ENCODE assay signal across 7 cellular contexts in genomic region chr7:74094224-74095095, GRCh38. TPM values are rescaled to one million over a fixed set of nuclear protein-coding genes. Genes with fewer than 3 reads are reported as not detected.
DNase-seq lines count a peak whose midpoint lies in the region; ATAC-seq, FAIRE-seq and TF ChIP-seq lines count a peak whose summit lies in the region.

No MANE protein-coding gene starts in this region.

- H3K36me3 ChIP-seq in RWPE2 (ENCODE audit: low read depth) (peaks cover 26% of the 10 kb centered on the region), pancreas (no peaks in the 10 kb centered on the region), tibial artery (peaks cover 0 to 15% (median 14%) of the 10 kb centered on the region in 3 donors)

- DNase-seq in RWPE2 (ENCODE audit: low spot score) (peak; percentile 88), activated gamma-delta T cell treated with Interleukin-2 at 50 U/mL for 16 hours (peak; percentile 79), glomerular visceral epithelial cell (ENCODE audit: extremely low spot score) (peak; percentile 95), pancreas (peak in 4 of 6 donors; percentile 36 to 66 (median 60)), tibial artery (peak; percentile 90 to 91)

- no peak overlapping the region for H3K4me3 ChIP-seq in RWPE2 (ENCODE audit: severe bottlenecking)
- H3K4me3 ChIP-seq in pancreas: peak overlapping the region in 3 of 4 donors; percentile 7 to 43 (median 21)
- H3K4me3 ChIP-seq in tibial artery: peak overlapping the region; percentile 42 to 48

- 56 to 63% methylated on average over 32 of the region's 32 CpGs for WGBS in pancreas, 2 donors

- intact Hi-C loops in pancreas (cut with DNase I): no loop called here
- intact Hi-C loops in tibial artery (cut with DNase I; ENCODE audit: low total_unique reads): no loop called here

- TF ChIP-seq CTCF in RWPE2 (IDR thresholded peaks at IDR 0.05; ENCODE audit: poor library complexity, severe bottlenecking): no peak
- no peak for TF ChIP-seq CTCF in pancreas (IDR thresholded peaks at IDR 0.05)
- no peak for TF ChIP-seq CTCF in tibial artery (IDR thresholded peaks at IDR 0.05)

- H3K4me1 ChIP-seq in RWPE2 (ENCODE audit: insufficient read depth, poor library complexity, severe bottlenecking): peaks cover 22% of the 10 kb centered on the region
- no peaks in the 10 kb centered on the region for H3K4me1 ChIP-seq in pancreas
- H3K4me1 ChIP-seq in tibial artery: peaks cover 6 to 33% (median 28%) of the 10 kb centered on the region in 4 donors

- H3K9me3 ChIP-seq in RWPE2 (ENCODE audit: severe bottlenecking) (peaks cover 9% of the 10 kb centered on the region), pancreas (no peaks in the 10 kb centered on the region), tibial artery (no peaks in the 10 kb centered on the region)

- H3K27me3 ChIP-seq in RWPE2 (ENCODE audit: insufficient read depth, poor library complexity, severe bottlenecking) (no peaks in the 10 kb centered on the region), pancreas (no peaks in the 10 kb centered on the region), tibial artery (no peaks in the 10 kb centered on the region)

- ATAC-seq in GM18520 (IDR thresholded peaks at IDR 0.05; ENCODE audit: unreplicated experiment) (peak; percentile 45), HG03039 (IDR thresholded peaks at IDR 0.05; ENCODE audit: unreplicated experiment) (peak; percentile 37), RWPE2 (ENCODE audit: low read depth) (peak; percentile 84), pancreas (peak; percentile 51 to 90 (median 76))

- FAIRE-seq in pancreas (lab: Jason Lieb, UNC): no peak

- peak overlapping the region; percentile 86 for H3K27ac ChIP-seq in RWPE2 (ENCODE audit: poor library complexity, severe bottlenecking)
- H3K27ac ChIP-seq in pancreas: peak overlapping the region in 2 of 4 donors; percentile 80 to 82
- H3K27ac ChIP-seq in tibial artery: peak overlapping the region; percentile 58 to 66

RNA-seq across cellular contexts. Expression of gene LIMK1, which starts 10.9 kb away (rescaled TPM):
- total RNA-seq in pancreas: 10 to 100 TPM in 2 of 6 donors, 1 to 10 TPM in 4; 6.1 to 22.6 (median 9.5) TPM
- 1 to 10 TPM; 4.9 to 7.2 TPM for polyA plus RNA-seq in pancreas
